ENCODE assay signal across 8 cellular contexts in the genomic region with DNA sequence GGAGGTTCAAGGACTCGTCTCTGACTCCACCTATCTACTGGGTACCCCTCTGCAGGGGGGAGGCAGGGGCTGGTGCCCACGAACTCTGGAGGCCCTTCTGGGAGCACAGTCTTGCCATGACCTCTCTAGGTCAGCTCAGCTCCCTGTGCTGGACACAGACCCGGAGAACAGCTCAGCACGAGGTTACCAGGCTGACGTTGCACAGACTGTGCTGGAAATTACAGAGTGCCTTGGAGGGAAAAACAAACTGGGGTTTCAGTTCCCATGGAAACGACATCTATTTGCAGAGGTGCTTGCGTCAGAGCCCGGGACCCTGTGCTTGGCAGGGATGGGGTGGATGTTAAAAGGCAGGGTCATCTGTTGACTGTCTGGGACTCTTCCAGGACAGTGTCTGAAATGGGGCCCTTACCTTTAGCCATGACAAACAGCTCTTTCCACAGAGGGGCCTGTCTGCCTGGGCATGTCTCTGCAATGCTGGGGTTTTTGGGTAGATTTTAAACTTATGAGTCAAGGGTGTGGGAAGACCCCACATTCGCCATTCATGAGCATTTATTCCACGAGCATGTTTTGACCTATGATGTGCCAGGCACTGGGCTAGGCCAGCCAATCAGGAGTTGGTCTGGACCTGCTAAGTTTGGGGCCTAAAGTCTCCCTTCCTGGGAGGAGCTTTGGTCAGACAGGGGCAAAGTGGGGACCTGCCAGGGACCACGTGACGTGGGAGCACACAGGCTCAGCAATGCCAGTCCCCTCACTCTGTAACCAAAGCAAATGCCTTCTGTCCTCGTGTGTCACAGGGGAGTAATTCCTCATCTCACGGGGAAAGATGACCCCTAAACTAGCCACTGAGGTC. TPM values are rescaled to one million over a fixed set of nuclear protein-coding genes. Genes with fewer than 3 reads are reported as not detected.
DNase-seq lines count a peak whose midpoint lies in the region; ATAC-seq and TF ChIP-seq lines count a peak whose summit lies in the region.

No MANE protein-coding gene starts in this region.

- H3K4me3 ChIP-seq in hepatocyte (no peak overlapping the region), smooth muscle cell (no peak overlapping the region)

- peak overlapping the region; percentile 90 for H3K9ac ChIP-seq in smooth muscle cell (ENCODE audit: low read depth)

- no peaks in the 10 kb centered on the region for H3K9me2 ChIP-seq in hepatocyte (replicated peaks; ENCODE audit: insufficient read depth)

- H3K4me2 ChIP-seq in hepatocyte = no peak overlapping the region
- H3K4me2 ChIP-seq in smooth muscle cell = peak overlapping the region; percentile 67

- H3K9me3 ChIP-seq in hepatocyte (ENCODE audit: low read depth) = no peaks in the 10 kb centered on the region
- no peaks in the 10 kb centered on the region for H3K9me3 ChIP-seq in smooth muscle cell (replicated peaks; ENCODE audit: low read depth)

- no peak for ATAC-seq in HG02759 (IDR thresholded peaks at IDR 0.05; ENCODE audit: unreplicated experiment)
- no peak for ATAC-seq in GM19328 (IDR thresholded peaks at IDR 0.05; ENCODE audit: unreplicated experiment)

- peaks cover 4% of the 10 kb centered on the region for H3F3A ChIP-seq in smooth muscle cell (ENCODE audit: low read depth)

- H2AFZ ChIP-seq in hepatocyte (no peak overlapping the region), smooth muscle cell (ENCODE audit: low read depth) (peak overlapping the region; percentile 20)

- H3K36me3 ChIP-seq in hepatocyte (replicated peaks; ENCODE audit: insufficient read depth, low read depth) (no peaks in the 10 kb centered on the region), smooth muscle cell (ENCODE audit: low read depth) (no peaks in the 10 kb centered on the region)

- H3K27ac ChIP-seq in hepatocyte = peak overlapping the region; percentile 91
- peak overlapping the region; percentile 98 for H3K27ac ChIP-seq in smooth muscle cell (ENCODE audit: low read depth)

- 56% methylated on average over 14 of the region's 14 CpGs for WGBS in hepatocyte (ENCODE audit: low lambda C conversion rate, missing lambda C conversion rate)
- 35% methylated on average over 14 of the region's 14 CpGs for WGBS in smooth muscle cell (ENCODE audit: low lambda C conversion rate)

- peak; percentile 65 for DNase-seq in activated T-cell treated with anti-CD3 and anti-CD28 coated beads for 48 hours (ENCODE audit: low read depth)
- DNase-seq in activated T-cell treated with anti-CD3 and anti-CD28 coated beads for 4 hours = no peak
- peak; percentile 20 for DNase-seq in NCI-H1694 treated with DMSO at 0.1 percent for 48 hours (lab: John Stamatoyannopoulos, UW)
- DNase-seq in amniotic epithelial cell (ENCODE audit: low read depth) = peak; percentile 100
- DNase-seq in hepatocyte (ENCODE audit: low spot score) = peak; percentile 86
- DNase-seq in smooth muscle cell (lab: John Stamatoyannopoulos, UW; ENCODE audit: unreplicated experiment) = peak; percentile 35

- H3K4me1 ChIP-seq in hepatocyte (ENCODE audit: insufficient read depth) = peaks cover 27% of the 10 kb centered on the region
- H3K4me1 ChIP-seq in smooth muscle cell (ENCODE audit: low read depth) = peaks cover 6% of the 10 kb centered on the region

- H4K20me1 ChIP-seq in hepatocyte (ENCODE audit: insufficient read depth, poor library complexity, severe bottlenecking) = no peaks in the 10 kb centered on the region
- no peaks in the 10 kb centered on the region for H4K20me1 ChIP-seq in smooth muscle cell (ENCODE audit: low read depth)

- H3K79me2 ChIP-seq in hepatocyte (no peaks in the 10 kb centered on the region), smooth muscle cell (ENCODE audit: low read depth) (no peaks in the 10 kb centered on the region)

- TF ChIP-seq CTCF in hepatocyte (IDR thresholded peaks at IDR 0.05; ENCODE audit: poor library complexity) = no peak
- TF ChIP-seq CTCF in smooth muscle cell (IDR thresholded peaks at IDR 0.05; ENCODE audit: borderline replicate concordance, insufficient read depth, poor library complexity, severe bottlenecking) = no peak

- H3K27me3 ChIP-seq in hepatocyte = no peaks in the 10 kb centered on the region
- H3K27me3 ChIP-seq in smooth muscle cell (ENCODE audit: low read depth) = no peaks in the 10 kb centered on the region

RNA-seq across cellular contexts. Expression of a gene that starts 22.5 kb away (rescaled TPM):
- total RNA-seq in hepatocyte = 0.16 and 2.8 TPM in 2 replicates
- polyA plus RNA-seq in hepatocyte = 2.9 and 4.1 TPM in 2 replicates
- total RNA-seq in smooth muscle cell = not detected in 2 replicates
- not detected in 2 replicates for polyA plus RNA-seq in smooth muscle cell

RNA-seq across cellular contexts. Expression of a gene that starts 41.4 kb away (rescaled TPM):
- total RNA-seq in hepatocyte (not detected in 2 replicates), smooth muscle cell (0.63 and 1.2 TPM in 2 replicates)
- polyA plus RNA-seq in hepatocyte (0.07 TPM in 2 replicates), smooth muscle cell (0.13 and 3.3 TPM in 2 replicates)
